21 cellular contexts compared by ENCODE assay signal in genomic region chr7:55063633-55064032, GRCh38. TPM values are rescaled to one million over a fixed set of nuclear protein-coding genes. Genes with fewer than 3 reads are reported as not detected.
DNase-seq lines count a peak whose midpoint lies in the region; ATAC-seq, FAIRE-seq and TF ChIP-seq lines count a peak whose summit lies in the region.
"Had no signal": no experiment of that assay in that cellular context is flagged by ENCODE, and none has a peak within 500 bp of the region (broad histone marks: within the 10 kb centered on the region; RNA-seq: fewer than 3 reads in every experiment).

No MANE protein-coding gene starts in this region.

- no peak overlapping the region for H2BK15ac ChIP-seq in H9 (ENCODE audit: low read depth, low read length)

- no peak overlapping the region for H3K56ac ChIP-seq in H9 (ENCODE audit: insufficient read length, low read depth, low read length)

- no TSS peak for BruUV-seq in HepG2 (replicated peaks; lab: Mats Ljungman, UMichigan)

- H3K14ac ChIP-seq in H9 (ENCODE audit: insufficient read depth, low read length) = no peak overlapping the region; the same call in 1 of the 2 replicates

- H3K79me1 ChIP-seq in H9 (ENCODE audit: insufficient read depth, low read depth, low read length, poor library complexity, severe bottlenecking) = no peaks in the 10 kb centered on the region

- H3K79me2 ChIP-seq in H9 (ENCODE audit: insufficient read depth, low read length) (no peaks in the 10 kb centered on the region), HepG2 (ENCODE audit: insufficient read depth, low read length) (peaks cover 2% of the 10 kb centered on the region)

- WGBS in H9 (ENCODE audit: extremely low coverage, insufficient read length, low lambda C conversion rate) = no CpG with 5 or more reads among the region's 5 CpGs
- 86 to 92% methylated on average over 5 of the region's 5 CpGs for WGBS in sigmoid colon, 2 donors
- WGBS in ovary, 3 donors = 92 to 93% (median 92%) methylated on average over 5 of the region's 5 CpGs
- 88% methylated on average over 5 of the region's 5 CpGs for WGBS in HepG2 (ENCODE audit: low lambda C conversion rate)

- no peak for DNase-seq in H9
- peak; percentile 62 to 67 for DNase-seq in SJSA1 (ENCODE audit: low read depth in 1 of 2, low spot score in 2 of 2)
- peak; percentile 65 for DNase-seq in fibroblast of mammary gland (ENCODE audit: low read depth)
- no peak for DNase-seq in sigmoid colon
- DNase-seq in AG08396 (ENCODE audit: low spot score) = no peak
- DNase-seq in ovary = no peak
- no peak for DNase-seq in NCI-H526 treated with DMSO at 0.1 percent for 48 hours (lab: John Stamatoyannopoulos, UW)
- no peak for DNase-seq in HepG2 (ENCODE audit: low spot score)
- DNase-seq: activated CD8-positive, alpha-beta memory T cell treated with anti-CD3 and anti-CD28 coated beads for 24 hours; activated gamma-delta T cell; CD4-positive, alpha-beta T cell; hippocampal formation; left ventricle myocardium inferior; NCI-H1436; NCI-H526; SIG-M5; stimulated activated naive CD4-positive, alpha-beta T cell treated with Interleukin-2 at 50 U/mL for 16 hours had no signal

- peak overlapping the region; percentile 6 for H3K23ac ChIP-seq in H9 (ENCODE audit: insufficient read length, low read depth, low read length)

- no peak overlapping the region for H3K4me3 Mint-ChIP-seq in H9
- H3K4me3 Mint-ChIP-seq: CD4-positive, alpha-beta T cell; IgD-negative memory B cell; natural killer cell treated with Interleukin-12 subunit alpha and Interleukin-12 subunit beta and Interleukin-15 and Interleukin-18, amount 100 ng/mL, for 72 hours had no signal

- H4K91ac ChIP-seq in H9 (ENCODE audit: insufficient read length, low read depth, low read length) = no peak overlapping the region

- no peak overlapping the region for H3K27ac Mint-ChIP-seq in H9
- H3K27ac Mint-ChIP-seq: CD4-positive, alpha-beta T cell; natural killer cell treated with Interleukin-12 subunit alpha and Interleukin-12 subunit beta and Interleukin-15 and Interleukin-18, amount 100 ng/mL, for 72 hours had no signal

- H4K8ac ChIP-seq in H9 (replicated peaks; ENCODE audit: insufficient read length, low read depth, low read length) = no peak overlapping the region

- H2BK120ac ChIP-seq in H9 (ENCODE audit: low read depth, low read length, poor library complexity, severe bottlenecking) = no peak overlapping the region

- no peaks in the 10 kb centered on the region for H3K36me3 Mint-ChIP-seq in H9 (ENCODE audit: insufficient read depth in 1 of 3, low read depth in 3 of 3)
- H3K36me3 Mint-ChIP-seq: IgD-negative memory B cell; natural killer cell treated with Interleukin-12 subunit alpha and Interleukin-12 subunit beta and Interleukin-15 and Interleukin-18, amount 100 ng/mL, for 72 hours had no signal

- H3K4me3 ChIP-seq in SJSA1 = no peak overlapping the region
- H3K4me3 ChIP-seq in fibroblast of mammary gland (ENCODE audit: control insufficient read depth, low read depth, low read length) = no peak overlapping the region
- H3K4me3 ChIP-seq in sigmoid colon = no peak overlapping the region
- H3K4me3 ChIP-seq in ovary = no peak overlapping the region
- no peak overlapping the region for H3K4me3 ChIP-seq in HepG2 (replicated peaks in 1 of 3; ENCODE audit: insufficient read depth in 1 of 3, low read depth in 2 of 3, low read length in 3 of 3)
- H3K4me3 ChIP-seq: breast epithelium, left ventricle myocardium inferior had no signal

- CTCF ChIA-PET in HepG2 (lab: Yijun Ruan, JAX; ENCODE audit: low intra/inter-chr PET ratio, low total read pairs) = no interaction called here

- no peak for TF ChIP-seq POLR2A in sigmoid colon (IDR thresholded peaks at IDR 0.05)
- no peak for TF ChIP-seq POLR2A in ovary (IDR thresholded peaks at IDR 0.05)
- no peak for TF ChIP-seq POLR2A in HepG2 (IDR thresholded peaks at IDR 0.05; ENCODE audit: insufficient read depth in 1 of 2, low read depth in 2 of 2, low read length in 2 of 2)

- H2AFZ ChIP-seq in H9 (ENCODE audit: low read length) (no peak overlapping the region), HepG2 (ENCODE audit: low read length) (no peak overlapping the region)

- H3K9me3 Mint-ChIP-seq in H9 = no peaks in the 10 kb centered on the region
- H3K9me3 Mint-ChIP-seq: CD4-positive, alpha-beta T cell; natural killer cell treated with Interleukin-12 subunit alpha and Interleukin-12 subunit beta and Interleukin-15 and Interleukin-18, amount 100 ng/mL, for 72 hours had no signal

- no peak overlapping the region for H3K27ac ChIP-seq in H9 (ENCODE audit: insufficient read length, low read depth, low read length)
- H3K27ac ChIP-seq in SJSA1 = peak overlapping the region; percentile 100
- peak overlapping the region in 3 of 4 donors; percentile 29 to 81 (median 80) for H3K27ac ChIP-seq in sigmoid colon
- H3K27ac ChIP-seq in ovary = no peak overlapping the region
- no peak overlapping the region for H3K27ac ChIP-seq in HepG2 (ENCODE audit: extremely low read length, insufficient read depth, low read length)
- H3K27ac ChIP-seq: left ventricle myocardium inferior had no signal

- H2BK5ac ChIP-seq in H9 (ENCODE audit: insufficient read length, low read length) = no peak overlapping the region

- H2BK20ac ChIP-seq in H9 (ENCODE audit: low read depth, low read length, poor library complexity, severe bottlenecking) = no peak overlapping the region

- no peaks in the 10 kb centered on the region for H4K20me1 ChIP-seq in H9 (ENCODE audit: control insufficient read depth, insufficient read depth, insufficient read length)
- no peaks in the 10 kb centered on the region for H4K20me1 ChIP-seq in HepG2 (ENCODE audit: insufficient read depth, low read length)

- H3K4ac ChIP-seq in H9 (ENCODE audit: low read depth, low read length) = no peak overlapping the region

- H3K4me2 ChIP-seq in H9 (ENCODE audit: insufficient read depth, insufficient read length, low read length) (no peak overlapping the region), HepG2 (ENCODE audit: low read depth, low read length) (no peak overlapping the region)

- FAIRE-seq in HepG2 (lab: Jason Lieb, UNC) = no peak
- FAIRE-seq: endometrium had no signal

- POLR2A ChIA-PET in HepG2 (lab: Yijun Ruan, JAX) = interaction anchor here (3.7 kb wide), 1 partner anchor 115 kb away, joined by 17 read pairs; no protein-coding TSS in a partner anchor

- H2BK12ac ChIP-seq in H9 (ENCODE audit: insufficient read length, low read depth, low read length) = no peak overlapping the region

- no peak for TF ChIP-seq RAD21 in HepG2 (CRISPR knock-in tag; IDR thresholded peaks at IDR 0.05)

- H3K18ac ChIP-seq in H9 (ENCODE audit: insufficient read length, low read depth, low read length) = no peak overlapping the region

- H3K9ac ChIP-seq in H9 (ENCODE audit: extremely low read depth, insufficient read length, low read length) (no peak overlapping the region), HepG2 (ENCODE audit: insufficient read depth, low read depth, low read length) (no peak overlapping the region)

- TF ChIP-seq EP300 in sigmoid colon (IDR thresholded peaks at IDR 0.05) (no peak), ovary (IDR thresholded peaks at IDR 0.05) (no peak), HepG2 (IDR thresholded peaks at IDR 0.05; ENCODE audit: low read depth in 2 of 2, low read length in 2 of 2) (no peak), HepG2 (CRISPR knock-in tag; IDR thresholded peaks at IDR 0.05; ENCODE audit: borderline replicate concordance) (no peak)

- H3K36me3 ChIP-seq in SJSA1 (0 out of 2 replicates have a peak, but pooled peaks cover 5% of the 10 kb centered on the region), sigmoid colon (no peaks in the 10 kb centered on the region), ovary (no peaks in the 10 kb centered on the region), HepG2 (replicated peaks in 1 of 2; ENCODE audit: control insufficient read depth in 1 of 2, insufficient read depth in 2 of 2, low read length in 2 of 2) (no peaks in the 10 kb centered on the region)
- H3K36me3 ChIP-seq: breast epithelium, left ventricle myocardium inferior had no signal

- in situ Hi-C loops in HepG2 (cut with HindIII; ENCODE audit: extremely low pct_ligation_motif_present, low pct_unique_long_range_greater_than_20kb) = no loop called here

- peaks cover 4% of the 10 kb centered on the region; the same call in 1 of the 2 replicates for H3K4me1 ChIP-seq in H9 (ENCODE audit: insufficient read depth, low read length)
- peaks cover 75% of the 10 kb centered on the region for H3K4me1 ChIP-seq in SJSA1 (replicated peaks)
- peaks cover 0 to 59% (median 55%) of the 10 kb centered on the region in 4 donors for H3K4me1 ChIP-seq in sigmoid colon
- peaks cover 25% of the 10 kb centered on the region for H3K4me1 ChIP-seq in ovary (ENCODE audit: insufficient read depth)
- peaks cover 46% of the 10 kb centered on the region for H3K4me1 ChIP-seq in HepG2 (ENCODE audit: insufficient read depth, low read length)
- H3K4me1 ChIP-seq: breast epithelium had no signal

- H4K5ac ChIP-seq in H9 (ENCODE audit: insufficient read length, low read depth, low read length) = peak overlapping the region; percentile 65

- H3K23me2 ChIP-seq in H9 (ENCODE audit: insufficient read length, low read depth, low read length, poor library complexity, severe bottlenecking) = no peaks in the 10 kb centered on the region

- intact Hi-C loops in sigmoid colon (cut with DNase I) (loop anchor here (5.0 to 10.0 kb wide), 2 partner anchors 41 to 191 kb away; no protein-coding TSS in a partner anchor), ovary (cut with DNase I) (no loop called here), HepG2 (cut with micrococcal nuclease; ENCODE audit: unreplicated experiment) (loop anchor here (2.0 kb wide), 1 partner anchor 29 kb away; no protein-coding TSS in a partner anchor)

- no peaks in the 10 kb centered on the region; the same call in none of the 2 replicates for H3K27me3 Mint-ChIP-seq in H9 (ENCODE audit: low read depth)

- H3K27me3 ChIP-seq in H9 (ENCODE audit: insufficient read depth, low read length) (no peaks in the 10 kb centered on the region), SJSA1 (replicated peaks) (no peaks in the 10 kb centered on the region), sigmoid colon (no peaks in the 10 kb centered on the region), ovary (no peaks in the 10 kb centered on the region), HepG2 (ENCODE audit: control insufficient read depth in 1 of 2, insufficient read depth in 2 of 2, low read length in 2 of 2) (no peaks in the 10 kb centered on the region)
- H3K27me3 ChIP-seq: breast epithelium had no signal

- no peaks in the 10 kb centered on the region for H3K9me3 ChIP-seq in H9 (ENCODE audit: control insufficient read depth, low read depth, low read length)
- no peaks in the 10 kb centered on the region for H3K9me3 ChIP-seq in SJSA1 (replicated peaks)
- no peaks in the 10 kb centered on the region for H3K9me3 ChIP-seq in sigmoid colon
- H3K9me3 ChIP-seq in ovary = no peaks in the 10 kb centered on the region
- no peaks in the 10 kb centered on the region for H3K9me3 ChIP-seq in HepG2 (ENCODE audit: low read length)
- H3K9me3 ChIP-seq: breast epithelium, left ventricle myocardium inferior had no signal

- no peak overlapping the region for H3T11ph ChIP-seq in H9 (ENCODE audit: low read length)

- H3K4me1 Mint-ChIP-seq in H9 = peaks cover 17 to 19% of the 10 kb centered on the region in 2 experiments

- ATAC-seq in HepG2 = no peak
- ATAC-seq: natural killer cell treated with Interleukin-12 subunit alpha and Interleukin-12 subunit beta and Interleukin-15 and Interleukin-18, amount 100 ng/mL, for 72 hours had no signal

- H2AK5ac ChIP-seq in H9 (ENCODE audit: insufficient read length, low read length) = no peak overlapping the region

- TF ChIP-seq CTCF in H9 (conservative IDR thresholded peaks at IDR 0.05) = no peak
- TF ChIP-seq CTCF in fibroblast of mammary gland (conservative IDR thresholded peaks at IDR 0.05; ENCODE audit: control insufficient read depth, insufficient read depth, low read depth, low read length) = no peak
- no peak for TF ChIP-seq CTCF in sigmoid colon (IDR thresholded peaks at IDR 0.05)
- TF ChIP-seq CTCF in ovary (IDR thresholded peaks at IDR 0.05) = no peak
- TF ChIP-seq CTCF in HepG2 (CRISPR knock-in tag; IDR thresholded peaks at IDR 0.05) = no peak

RNA-seq across cellular contexts. Expression of gene EGFR, which starts 44.8 kb away (rescaled TPM):
- total RNA-seq in H9 (2021) (3.1 and 3.3 TPM in 2 replicates), sigmoid colon (10 to 100 TPM; 35.6 to 61.5 (median 40.8) TPM), ovary (10 to 100 TPM; 26.3 to 54.6 (median 45.4) TPM), HepG2 (2016; rRNA removed; fragmentation: Illumina TruSeq; extraction: Trizol) (7.0 TPM in 2 replicates)
- 22.4 and 28.9 TPM in 2 replicates for total RNA-seq in SJSA1 (2014; rRNA removed; shearing (Covaris generic))
- polyA plus RNA-seq in sigmoid colon (10 to 100 TPM in 1 of 3 donors, 1 to 10 TPM in 2; 3.6 to 10.7 (median 5.5) TPM), ovary (10 to 100 TPM; 13.0 to 31.5 TPM), HepG2 (2011; rRNA removed) (7.9 and 10.0 TPM in 2 replicates)
- 1.3 and 1.9 TPM in 2 replicates for total RNA-seq in HepG2 (2016; cell fraction: cytosol; rRNA removed; fragmentation: Illumina TruSeq; extraction: Trizol; ENCODE audit: low read depth)
- total RNA-seq in HepG2 (2016; cell fraction: insoluble cytoplasmic fraction; rRNA removed; fragmentation: Illumina TruSeq; extraction: Trizol) = 5.7 and 7.1 TPM in 2 replicates
- total RNA-seq in HepG2 (2016; cell fraction: membrane; rRNA removed; fragmentation: Illumina TruSeq; extraction: Trizol) = 3.8 and 3.9 TPM in 2 replicates
- total RNA-seq in HepG2 (2016; cell fraction: nucleus; rRNA removed; fragmentation: Illumina TruSeq; extraction: Trizol) = 18.3 and 21.6 TPM in 2 replicates
- polyA plus RNA-seq in HepG2 (2011; cell fraction: cytosol; rRNA removed) = 5.7 and 6.5 TPM in 2 replicates
- polyA plus RNA-seq in HepG2 (2011; cell fraction: nucleus; rRNA removed) = 15.6 and 16.1 TPM in 2 replicates
- polyA plus RNA-seq in HepG2 (2012) = 12.3 and 19.1 TPM in 2 replicates
- polyA plus RNA-seq in HepG2 (2016; cell fraction: cytosol; fragmentation: Illumina TruSeq; extraction: Trizol; ENCODE audit: low read depth) = 0.76 and 0.86 TPM in 2 replicates
- 4.0 and 4.9 TPM in 2 replicates for polyA plus RNA-seq in HepG2 (2016; cell fraction: insoluble cytoplasmic fraction; fragmentation: Illumina TruSeq; extraction: Trizol; ENCODE audit: low read depth)
- polyA plus RNA-seq in HepG2 (2016; cell fraction: membrane; fragmentation: Illumina TruSeq; extraction: Trizol; ENCODE audit: low read depth) = 1.4 and 1.9 TPM in 2 replicates
- polyA plus RNA-seq in HepG2 (2016; cell fraction: nucleus; fragmentation: Illumina TruSeq; extraction: Trizol; ENCODE audit: insufficient read depth, low read depth) = 17.3 and 18.5 TPM in 2 replicates
- polyA minus RNA-seq in HepG2 (2011; rRNA and poly(A)+ RNA removed; ENCODE audit: low replicate concordance) = 21.0 and 51.4 TPM in 2 replicates
- polyA minus RNA-seq in HepG2 (2011; cell fraction: cytosol; rRNA and poly(A)+ RNA removed) = 9.3 and 14.3 TPM in 2 replicates
- polyA minus RNA-seq in HepG2 (2011; cell fraction: nucleus; rRNA and poly(A)+ RNA removed) = 25.0 and 26.9 TPM in 2 replicates
- total RNA-seq: CD4-positive, alpha-beta T cell; natural killer cell treated with Interleukin-12 subunit alpha and Interleukin-12 subunit beta and Interleukin-15 and Interleukin-18, amount 100 ng/mL, for 72 hours had no signal
- polyA plus RNA-seq: IgD-negative memory B cell had no signal

Comparison
In these comparisons a context has a peak if more than half of its experiments do, and no peak if none do; other contexts are left out.
1. DNase-seq: peak in SJSA1 (2 of 2) and fibroblast of mammary gland (single experiment); none in H9 (single experiment), sigmoid colon (single experiment), AG08396 (single experiment), ovary (0 of 5), NCI-H526 treated with DMSO at 0.1 percent for 48 hours (single experiment) and HepG2 (single experiment).
2. H3K27ac ChIP-seq: peak in SJSA1 (single experiment) and sigmoid colon (3 of 4); none in H9 (single experiment), ovary (0 of 2) and HepG2 (single experiment).
3. intact Hi-C loops: an anchor here in sigmoid colon (5.0 to 10.0 kb wide) and HepG2 (2.0 kb wide); none called in ovary.